ENCODE assay signal across 8 cellular contexts in genomic region chr6:117481278-117481925, GRCh38. TPM values are rescaled to one million over a fixed set of nuclear protein-coding genes. Genes with fewer than 3 reads are reported as not detected.
DNase-seq lines count a peak whose midpoint lies in the region; ATAC-seq and TF ChIP-seq lines count a peak whose summit lies in the region.

No MANE protein-coding gene starts in this region.

- DNase-seq in NCI-H82 (lab: John Stamatoyannopoulos, UW): peak; percentile 32
- no peak for DNase-seq in NCI-H82 treated with DMSO at 0.1 percent for 48 hours (lab: John Stamatoyannopoulos, UW; ENCODE audit: unreplicated experiment)
- no peak for DNase-seq in activated T-helper 2 cell treated with anti-CD3 and anti-CD28 coated beads, Interferon-gamma antibody, Interleukin-2, Interleukin-4, amounts not matched to agents 10 μg/mL and 5 μg/mL and 100 μg/mL, durations not matched to agents 14 hours and 24 hours and 36 hours (ENCODE audit: low spot score)
- no peak for DNase-seq in lower lobe of right lung
- DNase-seq in thoracic aorta (ENCODE audit: low spot score): no peak
- DNase-seq in left lobe of liver (ENCODE audit: low spot score): no peak
- no peak for DNase-seq in LoVo (ENCODE audit: low spot score)

- intact Hi-C loops in activated T-helper 2 cell treated with anti-CD3 and anti-CD28 coated beads, Interferon-gamma antibody, Interleukin-2, Interleukin-4, amounts not matched to agents 10 μg/mL and 5 μg/mL and 100 μg/mL, durations not matched to agents 14 hours and 24 hours and 36 hours (cut with micrococcal nuclease): no loop called here
- intact Hi-C loops in lower lobe of right lung (cut with DNase I): loop anchor here (10.0 kb wide), 1 partner anchor 73 kb away; no protein-coding TSS in a partner anchor

- H3K4me3 ChIP-seq in lower lobe of right lung: peak overlapping the region; percentile 85
- H3K4me3 ChIP-seq in thoracic aorta: peak overlapping the region; percentile 99

- H3K36me3 ChIP-seq in lower lobe of right lung: no peaks in the 10 kb centered on the region
- H3K36me3 ChIP-seq in thoracic aorta: no peaks in the 10 kb centered on the region

- H3K27me3 Mint-ChIP-seq in activated T-helper 2 cell treated with anti-CD3 and anti-CD28 coated beads, Interferon-gamma antibody, Interleukin-2, Interleukin-4, amounts not matched to agents 10 μg/mL and 5 μg/mL and 100 μg/mL, durations not matched to agents 14 hours and 24 hours and 36 hours (ENCODE audit: low read depth): peaks cover 54% of the 10 kb centered on the region

- no peak overlapping the region for H3K27ac Mint-ChIP-seq in activated T-helper 2 cell treated with anti-CD3 and anti-CD28 coated beads, Interferon-gamma antibody, Interleukin-2, Interleukin-4, amounts not matched to agents 10 μg/mL and 5 μg/mL and 100 μg/mL, durations not matched to agents 14 hours and 24 hours and 36 hours

- H3K4me1 ChIP-seq in lower lobe of right lung (peaks cover 27% of the 10 kb centered on the region), thoracic aorta (ENCODE audit: control insufficient read depth in 1 of 2, low read depth in 2 of 2) (peaks cover 13 to 19% of the 10 kb centered on the region in 2 donors)

- H3K4me3 Mint-ChIP-seq in activated T-helper 2 cell treated with anti-CD3 and anti-CD28 coated beads, Interferon-gamma antibody, Interleukin-2, Interleukin-4, amounts not matched to agents 10 μg/mL and 5 μg/mL and 100 μg/mL, durations not matched to agents 14 hours and 24 hours and 36 hours (ENCODE audit: low read depth): peak overlapping the region; percentile 76

- TF ChIP-seq CTCF in lower lobe of right lung (IDR thresholded peaks at IDR 0.05) (no peak), thoracic aorta (IDR thresholded peaks at IDR 0.05) (no peak)

- H3K9me3 ChIP-seq in lower lobe of right lung (no peaks in the 10 kb centered on the region), thoracic aorta (no peaks in the 10 kb centered on the region)

- H3K27me3 ChIP-seq in lower lobe of right lung (ENCODE audit: low read depth) (no peaks in the 10 kb centered on the region), thoracic aorta (replicated peaks; ENCODE audit: insufficient read depth) (no peaks in the 10 kb centered on the region)

- peak overlapping the region; percentile 92 for H3K27ac ChIP-seq in lower lobe of right lung
- peak overlapping the region; percentile 90 to 96 for H3K27ac ChIP-seq in thoracic aorta

- ATAC-seq in lower lobe of right lung: peak in 1 of 2 donors; percentile 8
- ATAC-seq in thoracic aorta (ENCODE audit: insufficient number of reproducible peaks, low FRiP score, low read depth): no peak
- ATAC-seq in left lobe of liver: no peak
- no peak for ATAC-seq in GM21526 (IDR thresholded peaks at IDR 0.05; ENCODE audit: low FRiP score, unreplicated experiment)

- no peaks in the 10 kb centered on the region for H3K36me3 Mint-ChIP-seq in activated T-helper 2 cell treated with anti-CD3 and anti-CD28 coated beads, Interferon-gamma antibody, Interleukin-2, Interleukin-4, amounts not matched to agents 10 μg/mL and 5 μg/mL and 100 μg/mL, durations not matched to agents 14 hours and 24 hours and 36 hours (ENCODE audit: low read depth)

- peaks cover 14% of the 10 kb centered on the region for H3K4me1 Mint-ChIP-seq in activated T-helper 2 cell treated with anti-CD3 and anti-CD28 coated beads, Interferon-gamma antibody, Interleukin-2, Interleukin-4, amounts not matched to agents 10 μg/mL and 5 μg/mL and 100 μg/mL, durations not matched to agents 14 hours and 24 hours and 36 hours (ENCODE audit: low read depth)

- no peaks in the 10 kb centered on the region for H3K9me3 Mint-ChIP-seq in activated T-helper 2 cell treated with anti-CD3 and anti-CD28 coated beads, Interferon-gamma antibody, Interleukin-2, Interleukin-4, amounts not matched to agents 10 μg/mL and 5 μg/mL and 100 μg/mL, durations not matched to agents 14 hours and 24 hours and 36 hours

RNA-seq across cellular contexts. Expression of gene DCBLD1, which starts 1.1 kb away (rescaled TPM):
- 4.0 and 7.5 TPM in 2 replicates for total RNA-seq in activated T-helper 2 cell treated with anti-CD3 and anti-CD28 coated beads, Interferon-gamma antibody, Interleukin-2, Interleukin-4, amounts not matched to agents 10 μg/mL and 5 μg/mL and 100 μg/mL, durations not matched to agents 14 hours and 24 hours and 36 hours
- total RNA-seq in lower lobe of right lung: 18.3 TPM
- total RNA-seq in thoracic aorta: 10 to 100 TPM in 1 of 2 donors, 1 to 10 TPM in 1; 6.4 to 33.2 TPM
- 9.0 TPM for total RNA-seq in left lobe of liver

RNA-seq across cellular contexts. Expression of gene ROS1, which starts 55.7 kb away (rescaled TPM):
- not detected in 2 replicates for total RNA-seq in activated T-helper 2 cell treated with anti-CD3 and anti-CD28 coated beads, Interferon-gamma antibody, Interleukin-2, Interleukin-4, amounts not matched to agents 10 μg/mL and 5 μg/mL and 100 μg/mL, durations not matched to agents 14 hours and 24 hours and 36 hours
- total RNA-seq in lower lobe of right lung (151 TPM), thoracic aorta (not detected), left lobe of liver (0.15 TPM)

Comparison
In these comparisons a context has a peak if more than half of its experiments do, and no peak if none do; other contexts are left out.
1. RNA of gene ROS1, which starts 55.7 kb away (total RNA-seq): 151 TPM in lower lobe of right lung (single experiment); 0.15 TPM in left lobe of liver (single experiment), not detected in activated T-helper 2 cell treated with anti-CD3 and anti-CD28 coated beads, Interferon-gamma antibody, Interleukin-2, Interleukin-4, amounts not matched to agents 10 μg/mL and 5 μg/mL and 100 μg/mL, durations not matched to agents 14 hours and 24 hours and 36 hours and not detected in thoracic aorta; every median in the first group is over 100 times any median in the second.